Comparison of ENCODE assay signal across 17 cellular contexts in the genomic region with DNA sequence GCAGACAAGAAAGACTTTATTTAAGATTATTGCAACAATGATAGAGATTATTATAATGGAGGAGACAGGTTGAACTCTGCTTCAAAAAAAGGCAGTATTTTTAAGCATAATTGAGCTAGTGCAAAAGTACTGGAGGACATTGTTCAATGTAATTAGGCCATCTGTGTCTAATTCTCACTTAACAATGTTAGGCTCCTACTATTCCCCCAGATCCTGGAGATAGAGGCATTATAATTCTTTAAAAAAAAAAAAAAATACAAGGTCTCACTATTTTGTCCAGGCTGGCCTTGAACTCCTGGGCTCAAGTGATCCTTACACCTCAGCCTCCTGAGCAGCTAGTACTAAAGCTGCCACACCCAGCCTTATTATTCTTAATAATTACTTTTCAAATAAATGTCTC.
DNase-seq lines count a peak whose midpoint lies in the region; ATAC-seq and TF ChIP-seq lines count a peak whose summit lies in the region.
"Had no signal": no experiment of that assay in that cellular context is flagged by ENCODE, and none has a peak within 500 bp of the region (broad histone marks: within the 10 kb centered on the region; RNA-seq: fewer than 3 reads in every experiment).

No MANE protein-coding gene starts in this region.

- no peaks in the 10 kb centered on the region for H3K36me3 Mint-ChIP-seq in WTC11
- H3K36me3 Mint-ChIP-seq: CD8-positive, alpha-beta T cell had no signal

- H3K9me3 Mint-ChIP-seq in WTC11, result peaks cover 4% of the 10 kb centered on the region

- no peaks in the 10 kb centered on the region for H3K9me2 ChIP-seq in SK-N-SH

- H3K4me2 ChIP-seq in SK-N-SH, result no peak overlapping the region
- H3K4me2 ChIP-seq: A549; BLaER1 treated with 17β-estradiol and CSF1 and Interleukin-3, amounts not matched to agents 10 nM and 100 nM had no signal

- POLR2A ChIA-PET in SK-N-SH (lab: Yijun Ruan, JAX), result no interaction called here
- POLR2A ChIA-PET in WTC11 (lab: Charles Lee), result no interaction called here

- no peaks in the 10 kb centered on the region for H3K9me3 ChIP-seq in SK-N-SH
- H3K9me3 ChIP-seq: A549; BLaER1 treated with 17β-estradiol and CSF1 and Interleukin-3, amounts not matched to agents 10 nM and 100 nM; Caco-2 had no signal

- H3K27ac ChIP-seq in SK-N-SH (ENCODE audit: low read depth in 2 of 2, low read length in 1 of 2), result peak overlapping the region in 1 of 2 experiments; percentile 58; a peak in 1 of 4 replicates
- H3K27ac ChIP-seq: 22Rv1; A549; BLaER1 treated with 17β-estradiol and CSF1 and Interleukin-3, amounts not matched to agents 10 nM and 100 nM; C4-2B had no signal

- H3K4me1 Mint-ChIP-seq in WTC11, result no peaks in the 10 kb centered on the region
- H3K4me1 Mint-ChIP-seq: B cell had no signal

- H4K20me1 ChIP-seq in SK-N-SH (ENCODE audit: insufficient read depth), result no peaks in the 10 kb centered on the region
- H4K20me1 ChIP-seq: BLaER1 treated with 17β-estradiol and CSF1 and Interleukin-3, amounts not matched to agents 10 nM and 100 nM had no signal

- DNase-seq in NCI-H69 (lab: John Stamatoyannopoulos, UW) (peak; percentile 22), SK-N-SH (peak; percentile 16), retinal pigment epithelial cell (ENCODE audit: low read depth) (peak; percentile 58), WTC11 (ENCODE audit: low spot score) (no peak)
- DNase-seq: AML-193; Caco-2; Calu3; CD4-positive, alpha-beta T cell; CD8-positive, alpha-beta T cell; DMS79 treated with DMSO at 0.1 percent for 48 hours; GF-D8 had no signal

- H3F3A ChIP-seq in SK-N-SH (replicated peaks; ENCODE audit: insufficient read depth), result no peaks in the 10 kb centered on the region

- H3K79me2 ChIP-seq in SK-N-SH (ENCODE audit: insufficient read depth), result no peaks in the 10 kb centered on the region

- TF ChIP-seq EP300 in SK-N-SH (IDR thresholded peaks at IDR 0.05; ENCODE audit: borderline replicate concordance in 1 of 2, low read depth in 1 of 2, low read length in 1 of 2), result peak in 1 of 2 experiments; percentile 50; a peak in 1 of 4 replicates

- no peak for TF ChIP-seq CTCF in SK-N-SH (IDR thresholded peaks at IDR 0.05)
- no peak for TF ChIP-seq CTCF in retinal pigment epithelial cell (conservative IDR thresholded peaks at IDR 0.05; ENCODE audit: low read depth, low read length)
- no peak for TF ChIP-seq CTCF in WTC11 (IDR thresholded peaks at IDR 0.05)

- H3K4me3 Mint-ChIP-seq in WTC11, result no peak overlapping the region
- H3K4me3 Mint-ChIP-seq: B cell; CD4-positive, alpha-beta T cell; CD8-positive, alpha-beta T cell had no signal

- H3K4me1 ChIP-seq in SK-N-SH (ENCODE audit: control insufficient read depth in 1 of 2, insufficient read depth in 2 of 2, low read depth in 1 of 2, low read length in 1 of 2), result no peaks in the 10 kb centered on the region
- H3K4me1 ChIP-seq: A549; BLaER1 treated with 17β-estradiol and CSF1 and Interleukin-3, amounts not matched to agents 10 nM and 100 nM; Caco-2 had no signal

- no peaks in the 10 kb centered on the region for H3K36me3 ChIP-seq in SK-N-SH (replicated peaks in 1 of 2; ENCODE audit: control insufficient read depth in 1 of 2, insufficient read depth in 2 of 2, low read length in 1 of 2)
- H3K36me3 ChIP-seq: BLaER1 treated with 17β-estradiol and CSF1 and Interleukin-3, amounts not matched to agents 10 nM and 100 nM had no signal

- H3K27me3 Mint-ChIP-seq in WTC11 (ENCODE audit: low read depth), result no peaks in the 10 kb centered on the region
- H3K27me3 Mint-ChIP-seq: B cell; CD4-positive, alpha-beta T cell had no signal

- CTCF ChIA-PET in SK-N-SH (lab: Yijun Ruan, JAX), result no interaction called here
- CTCF ChIA-PET in WTC11 (lab: Charles Lee), result interaction anchor here (1.7 kb wide), 1 partner anchor 17 kb away, joined by 9 read pairs; no protein-coding TSS in a partner anchor

- H3K4me3 ChIP-seq in SK-N-SH (ENCODE audit: low read depth in 2 of 2, low read length in 1 of 2), result no peak overlapping the region
- H3K4me3 ChIP-seq in retinal pigment epithelial cell (ENCODE audit: low read length), result no peak overlapping the region
- H3K4me3 ChIP-seq: A549; BLaER1 treated with 17β-estradiol and CSF1 and Interleukin-3, amounts not matched to agents 10 nM and 100 nM had no signal

- no peak for TF ChIP-seq RAD21 in SK-N-SH (IDR thresholded peaks at IDR 0.05; ENCODE audit: low read length)

- no peak overlapping the region for H2AFZ ChIP-seq in SK-N-SH (ENCODE audit: low read depth)

- H3K27ac Mint-ChIP-seq in WTC11, result no peak overlapping the region
- H3K27ac Mint-ChIP-seq: B cell; CD4-positive, alpha-beta T cell; CD8-positive, alpha-beta T cell had no signal

- H3K9ac ChIP-seq in SK-N-SH, result no peak overlapping the region
- H3K9ac ChIP-seq: BLaER1 treated with 17β-estradiol and CSF1 and Interleukin-3, amounts not matched to agents 10 nM and 100 nM had no signal

- no peaks in the 10 kb centered on the region for H3K27me3 ChIP-seq in SK-N-SH (ENCODE audit: insufficient read depth)
- H3K27me3 ChIP-seq: BLaER1 treated with 17β-estradiol and CSF1 and Interleukin-3, amounts not matched to agents 10 nM and 100 nM had no signal

- ATAC-seq in HG03565 (IDR thresholded peaks at IDR 0.05; ENCODE audit: unreplicated experiment) (no peak), WTC11 (no peak)
- ATAC-seq: A549; CD8-positive, alpha-beta T cell had no signal

TF ChIP-seq in SK-N-SH, 30 proteins besides CTCF, POLR2A, EP300 and RAD21:
- TF ChIP-seq YY1 (IDR thresholded peaks at IDR 0.05; ENCODE audit: low read depth) (no peak), CHD2 (IDR thresholded peaks at IDR 0.05; ENCODE audit: low read length, partially characterized antibody) (no peak), GATA2 (CRISPR knock-in tag; IDR thresholded peaks at IDR 0.05) (peak; percentile 41; the same call in 1 of the 2 replicates)
TF ChIP-seq in SK-N-SH: peak in this region for 1.

TF ChIP-seq in WTC11, 78 proteins besides CTCF, POLR2A, EP300 and RAD21 (continues in another document):
- no peak for TF ChIP-seq FOXK1 (CRISPR knock-in tag; IDR thresholded peaks at IDR 0.05)
- TF ChIP-seq, protein P1, sequence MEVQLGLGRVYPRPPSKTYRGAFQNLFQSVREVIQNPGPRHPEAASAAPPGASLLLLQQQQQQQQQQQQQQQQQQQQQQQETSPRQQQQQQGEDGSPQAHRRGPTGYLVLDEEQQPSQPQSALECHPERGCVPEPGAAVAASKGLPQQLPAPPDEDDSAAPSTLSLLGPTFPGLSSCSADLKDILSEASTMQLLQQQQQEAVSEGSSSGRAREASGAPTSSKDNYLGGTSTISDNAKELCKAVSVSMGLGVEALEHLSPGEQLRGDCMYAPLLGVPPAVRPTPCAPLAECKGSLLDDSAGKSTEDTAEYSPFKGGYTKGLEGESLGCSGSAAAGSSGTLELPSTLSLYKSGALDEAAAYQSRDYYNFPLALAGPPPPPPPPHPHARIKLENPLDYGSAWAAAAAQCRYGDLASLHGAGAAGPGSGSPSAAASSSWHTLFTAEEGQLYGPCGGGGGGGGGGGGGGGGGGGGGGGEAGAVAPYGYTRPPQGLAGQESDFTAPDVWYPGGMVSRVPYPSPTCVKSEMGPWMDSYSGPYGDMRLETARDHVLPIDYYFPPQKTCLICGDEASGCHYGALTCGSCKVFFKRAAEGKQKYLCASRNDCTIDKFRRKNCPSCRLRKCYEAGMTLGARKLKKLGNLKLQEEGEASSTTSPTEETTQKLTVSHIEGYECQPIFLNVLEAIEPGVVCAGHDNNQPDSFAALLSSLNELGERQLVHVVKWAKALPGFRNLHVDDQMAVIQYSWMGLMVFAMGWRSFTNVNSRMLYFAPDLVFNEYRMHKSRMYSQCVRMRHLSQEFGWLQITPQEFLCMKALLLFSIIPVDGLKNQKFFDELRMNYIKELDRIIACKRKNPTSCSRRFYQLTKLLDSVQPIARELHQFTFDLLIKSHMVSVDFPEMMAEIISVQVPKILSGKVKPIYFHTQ (CRISPR knock-in tag; IDR thresholded peaks at IDR 0.05), result no peak
- no peak for TF ChIP-seq RORB (CRISPR knock-in tag; IDR thresholded peaks at IDR 0.05)
- no peak for TF ChIP-seq MYBL2 (CRISPR knock-in tag; IDR thresholded peaks at IDR 0.05)
- no peak for TF ChIP-seq GRHL2 (CRISPR knock-in tag; IDR thresholded peaks at IDR 0.05; ENCODE audit: insufficient replicate concordance, severe bottlenecking)
- no peak for TF ChIP-seq NFATC4 (CRISPR knock-in tag; IDR thresholded peaks at IDR 0.05)
- TF ChIP-seq, protein P2, sequence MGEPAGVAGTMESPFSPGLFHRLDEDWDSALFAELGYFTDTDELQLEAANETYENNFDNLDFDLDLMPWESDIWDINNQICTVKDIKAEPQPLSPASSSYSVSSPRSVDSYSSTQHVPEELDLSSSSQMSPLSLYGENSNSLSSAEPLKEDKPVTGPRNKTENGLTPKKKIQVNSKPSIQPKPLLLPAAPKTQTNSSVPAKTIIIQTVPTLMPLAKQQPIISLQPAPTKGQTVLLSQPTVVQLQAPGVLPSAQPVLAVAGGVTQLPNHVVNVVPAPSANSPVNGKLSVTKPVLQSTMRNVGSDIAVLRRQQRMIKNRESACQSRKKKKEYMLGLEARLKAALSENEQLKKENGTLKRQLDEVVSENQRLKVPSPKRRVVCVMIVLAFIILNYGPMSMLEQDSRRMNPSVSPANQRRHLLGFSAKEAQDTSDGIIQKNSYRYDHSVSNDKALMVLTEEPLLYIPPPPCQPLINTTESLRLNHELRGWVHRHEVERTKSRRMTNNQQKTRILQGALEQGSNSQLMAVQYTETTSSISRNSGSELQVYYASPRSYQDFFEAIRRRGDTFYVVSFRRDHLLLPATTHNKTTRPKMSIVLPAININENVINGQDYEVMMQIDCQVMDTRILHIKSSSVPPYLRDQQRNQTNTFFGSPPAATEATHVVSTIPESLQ (CRISPR knock-in tag; IDR thresholded peaks at IDR 0.05), result no peak
- TF ChIP-seq FOXP1 (CRISPR knock-in tag; IDR thresholded peaks at IDR 0.05; ENCODE audit: borderline replicate concordance), result no peak
- TF ChIP-seq, protein P3, sequence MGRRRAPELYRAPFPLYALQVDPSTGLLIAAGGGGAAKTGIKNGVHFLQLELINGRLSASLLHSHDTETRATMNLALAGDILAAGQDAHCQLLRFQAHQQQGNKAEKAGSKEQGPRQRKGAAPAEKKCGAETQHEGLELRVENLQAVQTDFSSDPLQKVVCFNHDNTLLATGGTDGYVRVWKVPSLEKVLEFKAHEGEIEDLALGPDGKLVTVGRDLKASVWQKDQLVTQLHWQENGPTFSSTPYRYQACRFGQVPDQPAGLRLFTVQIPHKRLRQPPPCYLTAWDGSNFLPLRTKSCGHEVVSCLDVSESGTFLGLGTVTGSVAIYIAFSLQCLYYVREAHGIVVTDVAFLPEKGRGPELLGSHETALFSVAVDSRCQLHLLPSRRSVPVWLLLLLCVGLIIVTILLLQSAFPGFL (CRISPR knock-in tag; IDR thresholded peaks at IDR 0.05; ENCODE audit: borderline replicate concordance), result no peak
- TF ChIP-seq EMX1 (CRISPR knock-in tag; IDR thresholded peaks at IDR 0.05), result no peak
- no peak for TF ChIP-seq ZBTB21 (CRISPR knock-in tag; IDR thresholded peaks at IDR 0.05; ENCODE audit: borderline replicate concordance)
- no peak for TF ChIP-seq JUN (CRISPR knock-in tag; IDR thresholded peaks at IDR 0.05)
